19 cellular contexts compared by ENCODE assay signal in the genomic region with DNA sequence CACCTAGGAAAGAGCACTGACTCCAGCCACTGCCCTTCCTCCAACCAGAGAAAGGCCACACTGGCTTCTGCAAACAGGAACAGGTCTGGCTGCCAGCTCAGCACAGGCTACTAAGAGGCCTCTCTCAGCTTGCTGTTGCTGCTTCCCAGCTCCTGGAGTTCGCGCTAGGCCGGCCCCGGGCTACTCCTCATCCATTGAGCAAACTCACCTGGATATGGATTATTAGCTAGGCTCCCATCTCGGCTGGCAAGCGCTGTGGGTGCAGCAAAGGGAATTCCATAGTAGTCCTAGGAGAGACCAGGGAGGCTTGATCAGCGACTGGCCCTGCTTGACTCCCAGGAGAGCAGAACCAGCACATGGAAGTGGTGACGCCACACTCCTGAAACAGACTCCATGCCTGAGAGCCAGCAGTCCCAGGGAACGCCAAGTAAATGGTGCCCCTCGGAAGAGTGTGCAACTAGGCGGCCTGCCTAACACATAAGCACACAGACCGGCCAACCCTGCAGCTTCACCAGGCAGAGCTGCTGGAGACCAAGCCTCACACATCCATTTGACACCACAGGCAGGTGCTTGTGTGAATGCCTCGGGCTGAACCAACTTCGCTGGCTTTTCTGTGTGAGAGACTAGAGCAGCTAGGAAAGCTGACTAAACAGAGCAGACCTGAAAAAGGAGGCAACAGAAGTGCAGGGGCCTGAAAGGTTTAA.
DNase-seq lines count a peak whose midpoint lies in the region; ATAC-seq and TF ChIP-seq lines count a peak whose summit lies in the region.
"Had no signal": no experiment of that assay in that cellular context is flagged by ENCODE, and none has a peak within 500 bp of the region (broad histone marks: within the 10 kb centered on the region; RNA-seq: fewer than 3 reads in every experiment).

No MANE protein-coding gene starts in this region.

- H3K27ac ChIP-seq in heart left ventricle (peak overlapping the region in 6 of 12 donors; percentile 1 to 50 (median 40)), thyroid gland (peak overlapping the region in 1 of 3 donors; percentile 10)
- H3K27ac ChIP-seq: esophagus muscularis mucosa had no signal

- TF ChIP-seq POLR2A in heart left ventricle (IDR thresholded peaks at IDR 0.05), result no peak
- TF ChIP-seq POLR2A in thyroid gland (IDR thresholded peaks at IDR 0.05), result no peak

- H3K4me3 ChIP-seq in heart left ventricle, result no peak overlapping the region
- no peak overlapping the region for H3K4me3 ChIP-seq in thyroid gland (replicated peaks in 1 of 3)
- H3K4me3 ChIP-seq: esophagus muscularis mucosa, testis had no signal

- intact Hi-C loops in heart left ventricle (cut with DNase I) (loop anchor here in 7 of 10 donors (5.0 to 10.0 kb wide), 4 partner anchors 107 to 331 kb away; partner anchors contain the start of gene UBE2R2 (in 7 of the 7)), cardiac septum (cut with DNase I) (loop anchor here (5.0 to 10.0 kb wide), 2 partner anchors 107 to 331 kb away; partner anchors contain the start of gene UBE2R2), thyroid gland (cut with DNase I) (no loop called here)

- peaks cover 15% of the 10 kb centered on the region for H3K36me3 Mint-ChIP-seq in chondrocyte (ENCODE audit: low read depth)
- peaks cover 0 to 76% (median 9%) of the 10 kb centered on the region in 3 donors for H3K36me3 Mint-ChIP-seq in naive thymus-derived CD8-positive, alpha-beta T cell

- TF ChIP-seq CTCF in heart left ventricle (IDR thresholded peaks at IDR 0.05) (no peak), chondrocyte (IDR thresholded peaks at IDR 0.05) (no peak), thyroid gland (IDR thresholded peaks at IDR 0.05) (no peak)

- H3K9me3 Mint-ChIP-seq in chondrocyte (ENCODE audit: low read depth), result no peaks in the 10 kb centered on the region
- H3K9me3 Mint-ChIP-seq in naive thymus-derived CD8-positive, alpha-beta T cell, result no peaks in the 10 kb centered on the region

- peak in 3 of 4 donors; percentile 33 to 50 (median 40) for ATAC-seq in heart left ventricle
- no peak for ATAC-seq in naive thymus-derived CD8-positive, alpha-beta T cell
- ATAC-seq in GM19035 (IDR thresholded peaks at IDR 0.05; ENCODE audit: unreplicated experiment), result no peak
- ATAC-seq: activated CD8-positive, alpha-beta memory T cell treated with anti-CD3 and anti-CD28 coated beads, Interleukin-2, amount 10 ng/mL, durations not matched to agents 7 days and 5 days had no signal

- H3K36me3 ChIP-seq in heart left ventricle (peaks cover 0 to 95% (median 85%) of the 10 kb centered on the region in 9 donors), thyroid gland (peaks cover 45 to 68% of the 10 kb centered on the region in 2 donors)

- H3K27me3 Mint-ChIP-seq in chondrocyte (ENCODE audit: low read depth), result no peaks in the 10 kb centered on the region
- H3K27me3 Mint-ChIP-seq in naive thymus-derived CD8-positive, alpha-beta T cell, result no peaks in the 10 kb centered on the region
- H3K27me3 Mint-ChIP-seq: activated CD8-positive, alpha-beta memory T cell treated with anti-CD3 and anti-CD28 coated beads, Interleukin-2, amount 10 ng/mL, durations not matched to agents 7 days and 5 days had no signal

- POLR2A ChIA-PET in naive thymus-derived CD8-positive, alpha-beta T cell (lab: Charles Lee), result interaction anchor here (0.6 kb wide), 1 partner anchor 847 kb away, joined by 5 read pairs; no protein-coding TSS in a partner anchor

- no peaks in the 10 kb centered on the region for H3K27me3 ChIP-seq in heart left ventricle
- H3K27me3 ChIP-seq in thyroid gland, result no peaks in the 10 kb centered on the region
- H3K27me3 ChIP-seq: esophagus muscularis mucosa, testis had no signal

- peak in 1 of 5 donors; percentile 53 for DNase-seq in heart left ventricle
- no peak for DNase-seq in cardiac septum (ENCODE audit: low spot score)
- no peak for DNase-seq in chondrocyte (ENCODE audit: low spot score)
- DNase-seq in naive thymus-derived CD8-positive, alpha-beta T cell, result no peak
- DNase-seq in thyroid gland, result peak; percentile 45 to 46
- no peak for DNase-seq in mucosa of gallbladder (ENCODE audit: low spot score)
- no peak for DNase-seq in MV-4-11 (lab: John Stamatoyannopoulos, UW)
- DNase-seq: activated CD4-positive, CD25-positive, alpha-beta regulatory T cell treated with anti-CD3 and anti-CD28 coated beads, Interleukin-2, amount 50 U/mL, for 72 hours; activated CD8-positive, alpha-beta memory T cell treated with anti-CD3 and anti-CD28 coated beads, Interleukin-2, amount 10 ng/mL, durations not matched to agents 7 days and 5 days; activated naive CD4-positive, alpha-beta T cell; COR-L47; MM.1S; NCI-H1694; small intestine; stimulated activated CD4-positive, alpha-beta T cell treated with anti-CD3 and anti-CD28 coated beads, Interleukin-4, amount 100 ng/mL, for 4 hours; T-helper 2 cell; testis had no signal

- H3K4me3 Mint-ChIP-seq in chondrocyte (ENCODE audit: unreplicated experiment), result no peak overlapping the region
- H3K4me3 Mint-ChIP-seq in naive thymus-derived CD8-positive, alpha-beta T cell, result no peak overlapping the region
- H3K4me3 Mint-ChIP-seq: activated CD8-positive, alpha-beta memory T cell treated with anti-CD3 and anti-CD28 coated beads, Interleukin-2, amount 10 ng/mL, durations not matched to agents 7 days and 5 days had no signal

- WGBS in heart left ventricle, 4 donors, result 59 to 82% (median 79%) methylated on average over 11 to 14 of the region's 14 CpGs
- 81 to 86% methylated on average over 10 to 13 of the region's 14 CpGs for WGBS in thyroid gland, 2 donors

- H3K4me1 Mint-ChIP-seq in chondrocyte (ENCODE audit: low read depth), result peaks cover 12% of the 10 kb centered on the region
- H3K4me1 Mint-ChIP-seq in naive thymus-derived CD8-positive, alpha-beta T cell, result no peaks in the 10 kb centered on the region
- H3K4me1 Mint-ChIP-seq: activated CD8-positive, alpha-beta memory T cell treated with anti-CD3 and anti-CD28 coated beads, Interleukin-2, amount 10 ng/mL, durations not matched to agents 7 days and 5 days had no signal

- peaks cover 0 to 52% (median 13%) of the 10 kb centered on the region in 12 donors for H3K4me1 ChIP-seq in heart left ventricle
- H3K4me1 ChIP-seq in thyroid gland, result no peaks in the 10 kb centered on the region

- no peaks in the 10 kb centered on the region for H3K9me3 ChIP-seq in heart left ventricle
- no peaks in the 10 kb centered on the region for H3K9me3 ChIP-seq in thyroid gland
- H3K9me3 ChIP-seq: esophagus muscularis mucosa, testis had no signal

- peak overlapping the region; percentile 45 for H3K27ac Mint-ChIP-seq in chondrocyte (ENCODE audit: unreplicated experiment)
- peak overlapping the region in 7 of 10 donors; percentile 25 to 78 (median 47) for H3K27ac Mint-ChIP-seq in naive thymus-derived CD8-positive, alpha-beta T cell
- H3K27ac Mint-ChIP-seq: activated CD8-positive, alpha-beta memory T cell treated with anti-CD3 and anti-CD28 coated beads, Interleukin-2, amount 10 ng/mL, durations not matched to agents 7 days and 5 days had no signal

Comparison
In these comparisons a context has a peak if more than half of its experiments do, and no peak if none do; other contexts are left out.
1. ATAC-seq: peak in heart left ventricle (3 of 4); none in naive thymus-derived CD8-positive, alpha-beta T cell (0 of 2) and GM19035 (single experiment).
2. DNase-seq: peak in thyroid gland (2 of 2); none in cardiac septum (single experiment), chondrocyte (single experiment), naive thymus-derived CD8-positive, alpha-beta T cell (0 of 10), mucosa of gallbladder (single experiment) and MV-4-11 (single experiment).